1 cellular context compared by ENCODE assay signal in genomic region chr12:66768293-66768692, GRCh38.
TF ChIP-seq lines count a peak whose summit lies in the region.

No MANE protein-coding gene starts in this region.

TF ChIP-seq in SK-N-SH, 30 proteins besides CTCF, POLR2A, EP300 and RAD21 (continued from another document):
- TF ChIP-seq REST (IDR thresholded peaks at IDR 0.05; ENCODE audit: low read depth, low read length) (no peak), EZH2phosphoT487 (IDR thresholded peaks at IDR 0.05; ENCODE audit: borderline replicate concordance, low read depth) (no peak), FOSL2 (IDR thresholded peaks at IDR 0.05; ENCODE audit: borderline replicate concordance, low read depth) (no peak), POLR2AphosphoS5 (IDR thresholded peaks at IDR 0.05; ENCODE audit: low read depth, low read length) (no peak), SIN3A (IDR thresholded peaks at IDR 0.05; ENCODE audit: borderline replicate concordance, low read depth, low read length) (no peak), JUND (IDR thresholded peaks at IDR 0.05) (no peak), GATA2 (CRISPR knock-in tag; IDR thresholded peaks at IDR 0.05) (no peak), TCF12 (IDR thresholded peaks at IDR 0.05) (no peak), FOXM1 (IDR thresholded peaks at IDR 0.05; ENCODE audit: low read depth) (no peak), CHD2 (IDR thresholded peaks at IDR 0.05; ENCODE audit: low read length, partially characterized antibody) (no peak)
